4 cellular contexts compared by ENCODE assay signal in genomic region chr3:80682951-80683350, GRCh38.
A peak's percentile ranks its signal among the peaks of the same experiment; 100 is the strongest.
TF ChIP-seq lines count a peak whose summit lies in the region.

No MANE protein-coding gene starts in this region.

TF ChIP-seq in A549, 52 proteins besides CTCF, POLR2A, EP300 and RAD21:
- no peak for TF ChIP-seq USF2 (IDR thresholded peaks at IDR 0.05)
- no peak for TF ChIP-seq JUNB (IDR thresholded peaks at IDR 0.05)
- no peak for TF ChIP-seq MYC (IDR thresholded peaks at IDR 0.05; ENCODE audit: borderline replicate concordance, low read length)
- no peak for TF ChIP-seq RCOR1 (IDR thresholded peaks at IDR 0.05; ENCODE audit: low read depth, low read length)
- TF ChIP-seq SREBF2 (IDR thresholded peaks at IDR 0.05): no peak
- no peak for TF ChIP-seq CEBPB (IDR thresholded peaks at IDR 0.05)
- TF ChIP-seq MAFK (IDR thresholded peaks at IDR 0.05; ENCODE audit: partially characterized antibody): no peak
- TF ChIP-seq KDM1A (IDR thresholded peaks at IDR 0.05; ENCODE audit: low read depth): no peak
- no peak for TF ChIP-seq MAX (IDR thresholded peaks at IDR 0.05)
- no peak for TF ChIP-seq HOXA7 (CRISPR knock-in tag; IDR thresholded peaks at IDR 0.05)

TF ChIP-seq in GM12891, 5 proteins besides CTCF, POLR2A, EP300 and RAD21:
- 0 out of 2 replicates have a peak, but pooled peaks have one; percentile 15 for TF ChIP-seq SPI1 (IDR thresholded peaks at IDR 0.05; ENCODE audit: low read depth, low read length)
- TF ChIP-seq PAX5 (IDR thresholded peaks at IDR 0.05; ENCODE audit: insufficient read depth, low read length, severe bottlenecking): no peak
- no peak for TF ChIP-seq POLR2AphosphoS5 (IDR thresholded peaks at IDR 0.05; ENCODE audit: low read depth, low read length)
TF ChIP-seq in GM12891: peak in this region for 1.

TF ChIP-seq in GM12878, 131 proteins besides CTCF, POLR2A, EP300 and RAD21:
- TF ChIP-seq SUPT20H (IDR thresholded peaks at IDR 0.05; ENCODE audit: borderline replicate concordance, control insufficient read depth, low read depth, low read length) (no peak), ZBTB40 (IDR thresholded peaks at IDR 0.05; ENCODE audit: borderline replicate concordance) (peak; percentile 63)

TF ChIP-seq in K562, 482 proteins besides CTCF, POLR2A, EP300 and RAD21:
- TF ChIP-seq ARID4B (CRISPR knock-in tag; IDR thresholded peaks at IDR 0.05) (no peak), HNRNPH1 (optimal IDR thresholded peaks at IDR 0.05; ENCODE audit: low read depth, low read length) (no peak), HMGN3 (IDR thresholded peaks at IDR 0.05; ENCODE audit: borderline replicate concordance, extremely low read depth, insufficient read length, low read depth, low read length) (no peak), E2F1 (CRISPR knock-in tag; IDR thresholded peaks at IDR 0.05) (no peak), ZBTB40 (IDR thresholded peaks at IDR 0.05) (peak; percentile 68; the same call in 1 of the 2 replicates), ZBTB40 (CRISPR knock-in tag; IDR thresholded peaks at IDR 0.05) (no peak), MAFK (IDR thresholded peaks at IDR 0.05; ENCODE audit: low read length) (no peak)
